ENCODE assay signal across 1 cellular context in the genomic region with DNA sequence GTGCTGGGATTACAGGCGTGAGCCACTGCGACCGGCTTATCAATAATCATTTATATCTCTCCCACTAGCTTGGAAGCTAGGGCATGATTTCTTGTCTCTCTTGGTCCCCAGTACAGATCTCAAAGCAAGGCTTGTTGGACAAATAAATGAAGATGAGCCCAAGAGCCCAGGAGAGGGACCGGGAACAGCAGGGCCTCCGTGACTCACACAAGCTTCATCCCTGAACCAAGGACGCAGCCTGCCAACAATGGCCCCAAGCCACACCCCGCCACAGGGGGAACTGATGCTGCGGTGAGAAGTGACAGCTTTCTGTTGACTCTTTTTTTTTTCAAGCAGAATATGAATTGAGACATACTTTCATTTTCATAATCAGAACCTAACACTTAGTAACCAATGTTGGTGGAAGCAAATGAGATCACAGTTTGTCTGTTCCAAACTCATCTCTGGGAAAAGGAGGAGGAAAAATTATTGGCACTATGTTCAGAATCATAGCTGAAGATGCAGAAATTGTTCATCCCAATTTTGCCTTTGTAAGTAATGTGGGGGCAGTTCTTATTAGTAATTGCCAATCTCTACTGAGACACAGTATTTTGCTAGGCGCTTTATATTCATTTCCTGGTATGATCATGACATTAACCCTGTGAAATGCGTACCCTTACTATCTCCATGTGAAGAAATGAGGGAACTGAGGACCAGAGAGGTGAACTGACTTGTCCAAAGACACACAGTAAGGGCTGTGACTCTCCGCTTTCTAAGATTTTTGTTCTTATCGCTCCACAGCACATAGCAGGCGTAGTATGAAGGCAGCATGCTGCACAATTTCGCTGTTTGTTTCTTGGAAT.
TF ChIP-seq lines count a peak whose summit lies in the region.

No MANE protein-coding gene starts in this region.

TF ChIP-seq in HepG2, 621 proteins besides CTCF, POLR2A, EP300 and RAD21 (continued from another document and continues in another):
- TF ChIP-seq TFE3 (CRISPR knock-in tag; IDR thresholded peaks at IDR 0.05): peak; percentile 37; the same call in 1 of the 2 replicates
- no peak for TF ChIP-seq U2AF2 (IDR thresholded peaks at IDR 0.05; ENCODE audit: low read depth, low read length)
- no peak for TF ChIP-seq TAF15 (IDR thresholded peaks at IDR 0.05; ENCODE audit: low read depth, low read length, poor library complexity, severe bottlenecking)
- no peak for TF ChIP-seq THAP8 (CRISPR knock-in tag; IDR thresholded peaks at IDR 0.05; ENCODE audit: borderline replicate concordance)
- TF ChIP-seq ZNF30 (CRISPR knock-in tag; IDR thresholded peaks at IDR 0.05): no peak
- TF ChIP-seq ZNF235 (CRISPR knock-in tag; IDR thresholded peaks at IDR 0.05; ENCODE audit: borderline replicate concordance): no peak
- TF ChIP-seq PAX8 (CRISPR knock-in tag; IDR thresholded peaks at IDR 0.05; ENCODE audit: borderline replicate concordance): no peak
- TF ChIP-seq AKAP8 (CRISPR knock-in tag; IDR thresholded peaks at IDR 0.05): no peak
- no peak for TF ChIP-seq CBX1 (IDR thresholded peaks at IDR 0.05; ENCODE audit: low read depth)
- TF ChIP-seq, protein P1, sequence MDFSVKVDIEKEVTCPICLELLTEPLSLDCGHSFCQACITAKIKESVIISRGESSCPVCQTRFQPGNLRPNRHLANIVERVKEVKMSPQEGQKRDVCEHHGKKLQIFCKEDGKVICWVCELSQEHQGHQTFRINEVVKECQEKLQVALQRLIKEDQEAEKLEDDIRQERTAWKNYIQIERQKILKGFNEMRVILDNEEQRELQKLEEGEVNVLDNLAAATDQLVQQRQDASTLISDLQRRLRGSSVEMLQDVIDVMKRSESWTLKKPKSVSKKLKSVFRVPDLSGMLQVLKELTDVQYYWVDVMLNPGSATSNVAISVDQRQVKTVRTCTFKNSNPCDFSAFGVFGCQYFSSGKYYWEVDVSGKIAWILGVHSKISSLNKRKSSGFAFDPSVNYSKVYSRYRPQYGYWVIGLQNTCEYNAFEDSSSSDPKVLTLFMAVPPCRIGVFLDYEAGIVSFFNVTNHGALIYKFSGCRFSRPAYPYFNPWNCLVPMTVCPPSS (IDR thresholded peaks at IDR 0.05): no peak
- TF ChIP-seq ADNP (CRISPR knock-in tag; IDR thresholded peaks at IDR 0.05): peak; percentile 44; the same call in 1 of the 2 replicates
- peak; percentile 82 for TF ChIP-seq ZNF644 (CRISPR knock-in tag; IDR thresholded peaks at IDR 0.05; ENCODE audit: low read depth)
- TF ChIP-seq HNRNPUL1 (IDR thresholded peaks at IDR 0.05; ENCODE audit: low read depth, low read length): no peak
- TF ChIP-seq ZNF775 (CRISPR knock-in tag; IDR thresholded peaks at IDR 0.05; ENCODE audit: borderline replicate concordance): no peak
- TF ChIP-seq MEIS1 (CRISPR knock-in tag; IDR thresholded peaks at IDR 0.05; ENCODE audit: borderline replicate concordance): no peak
- TF ChIP-seq FOXO4 (CRISPR knock-in tag; conservative IDR thresholded peaks at IDR 0.05): no peak
- no peak for TF ChIP-seq HIVEP1 (CRISPR knock-in tag; IDR thresholded peaks at IDR 0.05)
- TF ChIP-seq REST (IDR thresholded peaks at IDR 0.05; ENCODE audit: borderline replicate concordance in 1 of 2, low read depth in 1 of 2, low read length in 2 of 2): no peak
- TF ChIP-seq SRY (CRISPR knock-in tag; IDR thresholded peaks at IDR 0.05): no peak
- TF ChIP-seq TBL1XR1 (IDR thresholded peaks at IDR 0.05; ENCODE audit: borderline replicate concordance, low read length, partially characterized antibody): no peak
- peak; percentile 91 for TF ChIP-seq SAP130 (CRISPR knock-in tag; IDR thresholded peaks at IDR 0.05; ENCODE audit: low read depth)
- TF ChIP-seq SOX13 (IDR thresholded peaks at IDR 0.05): peak; percentile 68; the same call in 1 of the 2 replicates
- TF ChIP-seq SOX13 (CRISPR knock-in tag; conservative IDR thresholded peaks at IDR 0.05 in 1 of 2, IDR thresholded peaks at IDR 0.05 in 1 of 2): peak in 1 of 2 experiments; percentile 97; a peak in 2 of 4 replicates
- TF ChIP-seq, protein P2, sequence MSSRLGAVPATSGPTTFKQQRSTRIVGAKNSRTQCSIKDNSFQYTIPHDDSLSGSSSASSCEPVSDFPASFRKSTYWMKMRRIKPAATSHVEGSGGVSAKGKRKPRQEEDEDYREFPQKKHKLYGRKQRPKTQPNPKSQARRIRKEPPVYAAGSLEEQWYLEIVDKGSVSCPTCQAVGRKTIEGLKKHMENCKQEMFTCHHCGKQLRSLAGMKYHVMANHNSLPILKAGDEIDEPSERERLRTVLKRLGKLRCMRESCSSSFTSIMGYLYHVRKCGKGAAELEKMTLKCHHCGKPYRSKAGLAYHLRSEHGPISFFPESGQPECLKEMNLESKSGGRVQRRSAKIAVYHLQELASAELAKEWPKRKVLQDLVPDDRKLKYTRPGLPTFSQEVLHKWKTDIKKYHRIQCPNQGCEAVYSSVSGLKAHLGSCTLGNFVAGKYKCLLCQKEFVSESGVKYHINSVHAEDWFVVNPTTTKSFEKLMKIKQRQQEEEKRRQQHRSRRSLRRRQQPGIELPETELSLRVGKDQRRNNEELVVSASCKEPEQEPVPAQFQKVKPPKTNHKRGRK (CRISPR knock-in tag; IDR thresholded peaks at IDR 0.05): no peak
- peak; percentile 84; the same call in 1 of the 2 replicates for TF ChIP-seq FOSL1 (CRISPR knock-in tag; IDR thresholded peaks at IDR 0.05; ENCODE audit: borderline replicate concordance)
- 0 out of 2 replicates have a peak, but pooled peaks have one; percentile 4 for TF ChIP-seq ZNF280D (CRISPR knock-in tag; IDR thresholded peaks at IDR 0.05)
- TF ChIP-seq ZFP82 (CRISPR knock-in tag; IDR thresholded peaks at IDR 0.05; ENCODE audit: borderline replicate concordance): no peak
- TF ChIP-seq ZNF343 (CRISPR knock-in tag; IDR thresholded peaks at IDR 0.05): no peak
- no peak for TF ChIP-seq ETV6 (CRISPR knock-in tag; conservative IDR thresholded peaks at IDR 0.05)
- TF ChIP-seq, protein P3, sequence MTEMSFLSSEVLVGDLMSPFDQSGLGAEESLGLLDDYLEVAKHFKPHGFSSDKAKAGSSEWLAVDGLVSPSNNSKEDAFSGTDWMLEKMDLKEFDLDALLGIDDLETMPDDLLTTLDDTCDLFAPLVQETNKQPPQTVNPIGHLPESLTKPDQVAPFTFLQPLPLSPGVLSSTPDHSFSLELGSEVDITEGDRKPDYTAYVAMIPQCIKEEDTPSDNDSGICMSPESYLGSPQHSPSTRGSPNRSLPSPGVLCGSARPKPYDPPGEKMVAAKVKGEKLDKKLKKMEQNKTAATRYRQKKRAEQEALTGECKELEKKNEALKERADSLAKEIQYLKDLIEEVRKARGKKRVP (CRISPR knock-in tag; IDR thresholded peaks at IDR 0.05): peak in 1 of 2 experiments; percentile 47; a peak in 1 of 4 replicates
- 0 out of 2 replicates have a peak, but pooled peaks have one; percentile 18 for TF ChIP-seq ARID4A (CRISPR knock-in tag; IDR thresholded peaks at IDR 0.05; ENCODE audit: borderline replicate concordance)
- TF ChIP-seq NR2F6 (IDR thresholded peaks at IDR 0.05): 0 out of 2 replicates have a peak, but pooled peaks have one; percentile 34
- TF ChIP-seq NR2F6 (CRISPR knock-in tag; IDR thresholded peaks at IDR 0.05): peak; percentile 68
- peak; percentile 72 for TF ChIP-seq ZFP36 (IDR thresholded peaks at IDR 0.05; ENCODE audit: borderline replicate concordance, low read depth, low read length, partially characterized antibody)
- no peak for TF ChIP-seq ZEB1 (IDR thresholded peaks at IDR 0.05; ENCODE audit: insufficient replicate concordance, low read depth)
- no peak for TF ChIP-seq MAZ (IDR thresholded peaks at IDR 0.05; ENCODE audit: borderline replicate concordance, low read depth, low read length)
- TF ChIP-seq MAZ (CRISPR knock-in tag; IDR thresholded peaks at IDR 0.05; ENCODE audit: low read depth): no peak
